ENCODE assay signal across 19 cellular contexts in genomic region chr3:188722963-188723362, GRCh38.
"Had no signal": no experiment of that assay in that cellular context is flagged by ENCODE, and none has a peak within 500 bp of the region (broad histone marks: within the 10 kb centered on the region; RNA-seq: fewer than 3 reads in every experiment).

No MANE protein-coding gene starts in this region.

- ATAC-seq: body of pancreas; left lung; mucosa of descending colon; pancreas; stimulated activated memory B cell treated with anti-CD40 and anti-IgM and Interleukin-4, amounts not matched to agents 10 μg/mL and 1 μg/mL and 100 μg/mL, for 72 hours had no signal

- H3K27ac Mint-ChIP-seq: activated naive CD4-positive, alpha-beta T cell treated with anti-CD3 and anti-CD28 coated beads, Interleukin-2, amount 50 U/mL, for 24 hours; stimulated activated memory B cell treated with anti-CD40 and anti-IgM and Interleukin-4, amounts not matched to agents 10 μg/mL and 1 μg/mL and 100 μg/mL, for 72 hours had no signal

- H3K4me3 Mint-ChIP-seq: activated naive CD4-positive, alpha-beta T cell treated with anti-CD3 and anti-CD28 coated beads, Interleukin-2, amount 50 U/mL, for 24 hours; stimulated activated memory B cell treated with anti-CD40 and anti-IgM and Interleukin-4, amounts not matched to agents 10 μg/mL and 1 μg/mL and 100 μg/mL, for 72 hours had no signal

- H3K36me3 Mint-ChIP-seq: activated naive CD4-positive, alpha-beta T cell treated with anti-CD3 and anti-CD28 coated beads, Interleukin-2, amount 50 U/mL, for 24 hours had no signal

- H3K27me3 Mint-ChIP-seq: activated naive CD4-positive, alpha-beta T cell treated with anti-CD3 and anti-CD28 coated beads, Interleukin-2, amount 50 U/mL, for 24 hours; stimulated activated memory B cell treated with anti-CD40 and anti-IgM and Interleukin-4, amounts not matched to agents 10 μg/mL and 1 μg/mL and 100 μg/mL, for 72 hours had no signal

- H3K9me3 Mint-ChIP-seq: activated naive CD4-positive, alpha-beta T cell treated with anti-CD3 and anti-CD28 coated beads, Interleukin-2, amount 50 U/mL, for 24 hours had no signal

- DNase-seq: activated CD4-positive, alpha-beta T cell treated with anti-CD3 and anti-CD28 coated beads, Interleukin-2, amount 50 U/mL, for 1 hour; activated gamma-delta T cell treated with Interleukin-2 at 50 U/mL for 16 hours; adrenal gland; aorta; body of pancreas; dorsolateral prefrontal cortex; effector memory CD4-positive, alpha-beta T cell; left lung; mucosa of descending colon; pancreas; retina; sigmoid colon; small intestine; stimulated activated CD4-positive, alpha-beta T cell treated with anti-CD3 and anti-CD28 coated beads, Interleukin-4, amount 100 ng/mL, for 24 hours; T-helper 9 cell; testis; transverse colon had no signal
